Comparison of ENCODE assay signal across 14 cellular contexts in genomic region chr12:124976999-124977398, GRCh38. TPM values are rescaled to one million over a fixed set of nuclear protein-coding genes. Genes with fewer than 3 reads are reported as not detected.
DNase-seq lines count a peak whose midpoint lies in the region; ATAC-seq and TF ChIP-seq lines count a peak whose summit lies in the region.
"Had no signal": no experiment of that assay in that cellular context is flagged by ENCODE, and none has a peak within 500 bp of the region (broad histone marks: within the 10 kb centered on the region; RNA-seq: fewer than 3 reads in every experiment).

No MANE protein-coding gene starts in this region.

- H3K36me3 Mint-ChIP-seq in MCF 10A (ENCODE audit: insufficient read depth, unreplicated experiment): peaks cover 73% of the 10 kb centered on the region
- H3K36me3 Mint-ChIP-seq in T-helper 17 cell (ENCODE audit: low read depth): peaks cover 4% of the 10 kb centered on the region

- DNase-seq in MCF 10A (ENCODE audit: unreplicated experiment) (no peak), breast epithelium (ENCODE audit: low spot score in 2 of 2) (no peak), T-helper 17 cell (no peak), osteoblast (ENCODE audit: insufficient read length, low spot score, missing footprints) (peak; percentile 45), NCI-H526 treated with DMSO at 0.1 percent for 48 hours (lab: John Stamatoyannopoulos, UW) (no peak), NCI-H1694 (lab: John Stamatoyannopoulos, UW) (no peak)
- DNase-seq: 8988T; ACHN; C1 segment of cervical spinal cord; Calu3; CD4-positive, alpha-beta T cell; DMS 273 treated with DMSO at 0.1 percent for 48 hours had no signal

- intact Hi-C loops in MCF 10A (cut with micrococcal nuclease) (no loop called here), breast epithelium (cut with DNase I; ENCODE audit: low total_unique reads) (no loop called here)

- no peaks in the 10 kb centered on the region for H3K79me2 ChIP-seq in osteoblast (ENCODE audit: insufficient read depth, low read length)

- H4K20me1 ChIP-seq in osteoblast (ENCODE audit: insufficient read depth, low read length): no peaks in the 10 kb centered on the region

- no peak overlapping the region for H2AFZ ChIP-seq in osteoblast (ENCODE audit: low read length)

- CTCF ChIA-PET in MCF 10A (lab: Yijun Ruan, JAX): no interaction called here

- H3K27ac ChIP-seq in breast epithelium: no peak overlapping the region
- no peak overlapping the region for H3K27ac ChIP-seq in osteoblast (ENCODE audit: low read depth, low read length)

- H3K4me1 Mint-ChIP-seq in MCF 10A (ENCODE audit: insufficient read depth, unreplicated experiment): no peaks in the 10 kb centered on the region
- H3K4me1 Mint-ChIP-seq in T-helper 17 cell: peaks cover 5% of the 10 kb centered on the region
- H3K4me1 Mint-ChIP-seq: B cell had no signal

- H3K36me3 ChIP-seq in breast epithelium (peaks cover 28% of the 10 kb centered on the region), osteoblast (ENCODE audit: insufficient read depth, low read length) (peaks cover 49% of the 10 kb centered on the region)

- TF ChIP-seq CTCF in MCF 10A (IDR thresholded peaks at IDR 0.05; ENCODE audit: unreplicated experiment): no peak
- no peak for TF ChIP-seq CTCF in breast epithelium (IDR thresholded peaks at IDR 0.05)
- no peak for TF ChIP-seq CTCF in osteoblast (IDR thresholded peaks at IDR 0.05; ENCODE audit: extremely low read depth, low read depth, low read length)

- POLR2A ChIA-PET in MCF 10A (lab: Yijun Ruan, JAX): no interaction called here

- H3K27me3 Mint-ChIP-seq in MCF 10A (ENCODE audit: insufficient read depth, unreplicated experiment) (no peaks in the 10 kb centered on the region), T-helper 17 cell (no peaks in the 10 kb centered on the region)
- H3K27me3 Mint-ChIP-seq: B cell; CD4-positive, alpha-beta T cell had no signal

- H3K4me3 ChIP-seq in breast epithelium: no peak overlapping the region
- H3K4me3 ChIP-seq in osteoblast (ENCODE audit: insufficient read depth, low read length): no peak overlapping the region

- no peaks in the 10 kb centered on the region for H3K4me1 ChIP-seq in breast epithelium
- H3K4me1 ChIP-seq in osteoblast (ENCODE audit: insufficient read depth, low read length): no peaks in the 10 kb centered on the region

- BruUV-seq in MCF 10A (replicated peaks; lab: Mats Ljungman, UMichigan): no TSS peak

- no peak overlapping the region for H3K4me2 ChIP-seq in osteoblast (ENCODE audit: insufficient read depth, low read length)

- ATAC-seq in T-helper 17 cell (no peak), GM19395 (IDR thresholded peaks at IDR 0.05; ENCODE audit: unreplicated experiment) (no peak)

- no peaks in the 10 kb centered on the region for H3K27me3 ChIP-seq in breast epithelium
- no peaks in the 10 kb centered on the region for H3K27me3 ChIP-seq in osteoblast (ENCODE audit: insufficient read depth, low read length)

- H3K27ac Mint-ChIP-seq in MCF 10A (ENCODE audit: low read depth, unreplicated experiment) (peak overlapping the region; percentile 71), T-helper 17 cell (peak overlapping the region; percentile 43)
- H3K27ac Mint-ChIP-seq: B cell; CD4-positive, alpha-beta T cell had no signal

- H3K9me3 ChIP-seq in breast epithelium (no peaks in the 10 kb centered on the region), T-helper 17 cell (ENCODE audit: control insufficient read depth, low read length, poor library complexity, severe bottlenecking) (no peaks in the 10 kb centered on the region), osteoblast (ENCODE audit: low read depth, low read length) (no peaks in the 10 kb centered on the region)

- no peak for TF ChIP-seq POLR2A in breast epithelium (IDR thresholded peaks at IDR 0.05)

- H3K4me3 Mint-ChIP-seq in MCF 10A (ENCODE audit: unreplicated experiment) (no peak overlapping the region), T-helper 17 cell (no peak overlapping the region)
- H3K4me3 Mint-ChIP-seq: B cell; CD4-positive, alpha-beta T cell had no signal

- H3K9me3 Mint-ChIP-seq in MCF 10A (ENCODE audit: unreplicated experiment): no peaks in the 10 kb centered on the region
- H3K9me3 Mint-ChIP-seq: CD4-positive, alpha-beta T cell had no signal

RNA-seq across cellular contexts. Expression of gene DHX37, which starts 11.9 kb away (rescaled TPM):
- 12.7 and 19.0 TPM in 2 replicates for total RNA-seq in MCF 10A (2022)
- total RNA-seq in breast epithelium: 10 to 100 TPM in 2 of 3 donors, 1 to 10 TPM in 1; 9.8 to 17.0 (median 13.8) TPM
- 10 to 100 TPM; 32.0 to 41.1 TPM for total RNA-seq in T-helper 17 cell
- 14.1 and 16.6 TPM in 2 replicates for total RNA-seq in osteoblast

RNA-seq across cellular contexts. Expression of gene BRI3BP, which starts 16.4 kb away (rescaled TPM):
- total RNA-seq in MCF 10A (2022) (11.9 and 16.0 TPM in 2 replicates), breast epithelium (1 to 10 TPM; 4.3 to 6.7 (median 5.0) TPM), T-helper 17 cell (1 to 10 TPM; 3.7 to 4.6 TPM), osteoblast (2.1 and 2.2 TPM in 2 replicates)
